Comparison of ENCODE assay signal across 8 cellular contexts in genomic region chr7:73703985-73704639, GRCh38. TPM values are rescaled to one million over a fixed set of nuclear protein-coding genes. Genes with fewer than 3 reads are reported as not detected.
A peak's percentile ranks its signal among the peaks of the same experiment; 100 is the strongest.
DNase-seq lines count a peak whose midpoint lies in the region; ATAC-seq and TF ChIP-seq lines count a peak whose summit lies in the region.

No MANE protein-coding gene starts in this region.

- no peaks in the 10 kb centered on the region for H3K27me3 ChIP-seq in GM23338 (ENCODE audit: insufficient read depth)

- peaks cover 18% of the 10 kb centered on the region for H3K27me3 Mint-ChIP-seq in GM23338 (ENCODE audit: insufficient read depth, low read depth, poor library complexity)

- peaks cover 15% of the 10 kb centered on the region for H3K4me1 ChIP-seq in GM23338 (ENCODE audit: insufficient read depth)

- H3K4me3 Mint-ChIP-seq in GM23338 = peak overlapping the region; percentile 51

- TF ChIP-seq CTCF in GM23338 (conservative IDR thresholded peaks at IDR 0.05; ENCODE audit: low read depth in 2 of 2) = no peak
- no peak for TF ChIP-seq CTCF in fibroblast of pulmonary artery (IDR thresholded peaks at IDR 0.05; ENCODE audit: low read length, missing control alignments)

- peaks cover 11% of the 10 kb centered on the region for H3K36me3 Mint-ChIP-seq in GM23338 (ENCODE audit: low read depth)

- ATAC-seq in GM23338 (peak; percentile 76), GM21737 (IDR thresholded peaks at IDR 0.05; ENCODE audit: unreplicated experiment) (no peak), GM21381 (IDR thresholded peaks at IDR 0.05; ENCODE audit: unreplicated experiment) (no peak), HG03039 (IDR thresholded peaks at IDR 0.05; ENCODE audit: unreplicated experiment) (no peak)

- H3K4me1 Mint-ChIP-seq in GM23338 = peaks cover 33% of the 10 kb centered on the region

- no peaks in the 10 kb centered on the region for H4K20me1 ChIP-seq in GM23338 (replicated peaks; ENCODE audit: insufficient read depth)

- no peak overlapping the region for H3K27ac ChIP-seq in GM23338 (ENCODE audit: low read depth)

- H3K4me2 ChIP-seq in GM23338 = peak overlapping the region; percentile 77

- H2AFZ ChIP-seq in GM23338 = no peak overlapping the region

- 0 out of 2 replicates have a peak, but pooled peaks cover 5% of the 10 kb centered on the region for H3F3A ChIP-seq in GM23338 (replicated peaks; ENCODE audit: low read depth)

- H3K79me2 ChIP-seq in GM23338 (replicated peaks; ENCODE audit: insufficient read depth) = no peaks in the 10 kb centered on the region

- DNase-seq in GM23338 (ENCODE audit: low spot score) = peak; percentile 91
- DNase-seq in UCSD-AML1 (lab: John Stamatoyannopoulos, UW; ENCODE audit: unreplicated experiment) = peak; percentile 27
- peak; percentile 31 for DNase-seq in fibroblast of pulmonary artery (ENCODE audit: low read depth)
- DNase-seq in retina = peak; percentile 64
- DNase-seq in NCI-H345 treated with DMSO at 0.1 percent for 48 hours (lab: John Stamatoyannopoulos, UW; ENCODE audit: unreplicated experiment) = no peak

- H3K9me2 ChIP-seq in GM23338 (ENCODE audit: insufficient read depth) = no peaks in the 10 kb centered on the region

- H3K36me3 ChIP-seq in GM23338 (ENCODE audit: insufficient read depth) = no peaks in the 10 kb centered on the region

- H3K4me3 ChIP-seq in GM23338 (peak overlapping the region; percentile 54; the same call in 1 of the 2 replicates), fibroblast of pulmonary artery (replicated peaks; ENCODE audit: low read depth, low read length) (no peak overlapping the region)

- H3K9me3 Mint-ChIP-seq in GM23338 = no peaks in the 10 kb centered on the region; the same call in 2 of the 3 replicates

- no peak overlapping the region for H3K27ac Mint-ChIP-seq in GM23338

TF ChIP-seq in GM23338, 12 proteins besides CTCF, POLR2A, EP300 and RAD21:
- TF ChIP-seq ETS1 (IDR thresholded peaks at IDR 0.05) (no peak), STAT1 (IDR thresholded peaks at IDR 0.05; ENCODE audit: unreplicated experiment) (no peak), JUNB (IDR thresholded peaks at IDR 0.05; ENCODE audit: unreplicated experiment) (no peak), POLR2AphosphoS5 (IDR thresholded peaks at IDR 0.05; ENCODE audit: low read depth) (no peak)
- TF ChIP-seq, protein P1, sequence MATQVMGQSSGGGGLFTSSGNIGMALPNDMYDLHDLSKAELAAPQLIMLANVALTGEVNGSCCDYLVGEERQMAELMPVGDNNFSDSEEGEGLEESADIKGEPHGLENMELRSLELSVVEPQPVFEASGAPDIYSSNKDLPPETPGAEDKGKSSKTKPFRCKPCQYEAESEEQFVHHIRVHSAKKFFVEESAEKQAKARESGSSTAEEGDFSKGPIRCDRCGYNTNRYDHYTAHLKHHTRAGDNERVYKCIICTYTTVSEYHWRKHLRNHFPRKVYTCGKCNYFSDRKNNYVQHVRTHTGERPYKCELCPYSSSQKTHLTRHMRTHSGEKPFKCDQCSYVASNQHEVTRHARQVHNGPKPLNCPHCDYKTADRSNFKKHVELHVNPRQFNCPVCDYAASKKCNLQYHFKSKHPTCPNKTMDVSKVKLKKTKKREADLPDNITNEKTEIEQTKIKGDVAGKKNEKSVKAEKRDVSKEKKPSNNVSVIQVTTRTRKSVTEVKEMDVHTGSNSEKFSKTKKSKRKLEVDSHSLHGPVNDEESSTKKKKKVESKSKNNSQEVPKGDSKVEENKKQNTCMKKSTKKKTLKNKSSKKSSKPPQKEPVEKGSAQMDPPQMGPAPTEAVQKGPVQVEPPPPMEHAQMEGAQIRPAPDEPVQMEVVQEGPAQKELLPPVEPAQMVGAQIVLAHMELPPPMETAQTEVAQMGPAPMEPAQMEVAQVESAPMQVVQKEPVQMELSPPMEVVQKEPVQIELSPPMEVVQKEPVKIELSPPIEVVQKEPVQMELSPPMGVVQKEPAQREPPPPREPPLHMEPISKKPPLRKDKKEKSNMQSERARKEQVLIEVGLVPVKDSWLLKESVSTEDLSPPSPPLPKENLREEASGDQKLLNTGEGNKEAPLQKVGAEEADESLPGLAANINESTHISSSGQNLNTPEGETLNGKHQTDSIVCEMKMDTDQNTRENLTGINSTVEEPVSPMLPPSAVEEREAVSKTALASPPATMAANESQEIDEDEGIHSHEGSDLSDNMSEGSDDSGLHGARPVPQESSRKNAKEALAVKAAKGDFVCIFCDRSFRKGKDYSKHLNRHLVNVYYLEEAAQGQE (IDR thresholded peaks at IDR 0.05; ENCODE audit: unreplicated experiment) = no peak
- TF ChIP-seq, protein P2, sequence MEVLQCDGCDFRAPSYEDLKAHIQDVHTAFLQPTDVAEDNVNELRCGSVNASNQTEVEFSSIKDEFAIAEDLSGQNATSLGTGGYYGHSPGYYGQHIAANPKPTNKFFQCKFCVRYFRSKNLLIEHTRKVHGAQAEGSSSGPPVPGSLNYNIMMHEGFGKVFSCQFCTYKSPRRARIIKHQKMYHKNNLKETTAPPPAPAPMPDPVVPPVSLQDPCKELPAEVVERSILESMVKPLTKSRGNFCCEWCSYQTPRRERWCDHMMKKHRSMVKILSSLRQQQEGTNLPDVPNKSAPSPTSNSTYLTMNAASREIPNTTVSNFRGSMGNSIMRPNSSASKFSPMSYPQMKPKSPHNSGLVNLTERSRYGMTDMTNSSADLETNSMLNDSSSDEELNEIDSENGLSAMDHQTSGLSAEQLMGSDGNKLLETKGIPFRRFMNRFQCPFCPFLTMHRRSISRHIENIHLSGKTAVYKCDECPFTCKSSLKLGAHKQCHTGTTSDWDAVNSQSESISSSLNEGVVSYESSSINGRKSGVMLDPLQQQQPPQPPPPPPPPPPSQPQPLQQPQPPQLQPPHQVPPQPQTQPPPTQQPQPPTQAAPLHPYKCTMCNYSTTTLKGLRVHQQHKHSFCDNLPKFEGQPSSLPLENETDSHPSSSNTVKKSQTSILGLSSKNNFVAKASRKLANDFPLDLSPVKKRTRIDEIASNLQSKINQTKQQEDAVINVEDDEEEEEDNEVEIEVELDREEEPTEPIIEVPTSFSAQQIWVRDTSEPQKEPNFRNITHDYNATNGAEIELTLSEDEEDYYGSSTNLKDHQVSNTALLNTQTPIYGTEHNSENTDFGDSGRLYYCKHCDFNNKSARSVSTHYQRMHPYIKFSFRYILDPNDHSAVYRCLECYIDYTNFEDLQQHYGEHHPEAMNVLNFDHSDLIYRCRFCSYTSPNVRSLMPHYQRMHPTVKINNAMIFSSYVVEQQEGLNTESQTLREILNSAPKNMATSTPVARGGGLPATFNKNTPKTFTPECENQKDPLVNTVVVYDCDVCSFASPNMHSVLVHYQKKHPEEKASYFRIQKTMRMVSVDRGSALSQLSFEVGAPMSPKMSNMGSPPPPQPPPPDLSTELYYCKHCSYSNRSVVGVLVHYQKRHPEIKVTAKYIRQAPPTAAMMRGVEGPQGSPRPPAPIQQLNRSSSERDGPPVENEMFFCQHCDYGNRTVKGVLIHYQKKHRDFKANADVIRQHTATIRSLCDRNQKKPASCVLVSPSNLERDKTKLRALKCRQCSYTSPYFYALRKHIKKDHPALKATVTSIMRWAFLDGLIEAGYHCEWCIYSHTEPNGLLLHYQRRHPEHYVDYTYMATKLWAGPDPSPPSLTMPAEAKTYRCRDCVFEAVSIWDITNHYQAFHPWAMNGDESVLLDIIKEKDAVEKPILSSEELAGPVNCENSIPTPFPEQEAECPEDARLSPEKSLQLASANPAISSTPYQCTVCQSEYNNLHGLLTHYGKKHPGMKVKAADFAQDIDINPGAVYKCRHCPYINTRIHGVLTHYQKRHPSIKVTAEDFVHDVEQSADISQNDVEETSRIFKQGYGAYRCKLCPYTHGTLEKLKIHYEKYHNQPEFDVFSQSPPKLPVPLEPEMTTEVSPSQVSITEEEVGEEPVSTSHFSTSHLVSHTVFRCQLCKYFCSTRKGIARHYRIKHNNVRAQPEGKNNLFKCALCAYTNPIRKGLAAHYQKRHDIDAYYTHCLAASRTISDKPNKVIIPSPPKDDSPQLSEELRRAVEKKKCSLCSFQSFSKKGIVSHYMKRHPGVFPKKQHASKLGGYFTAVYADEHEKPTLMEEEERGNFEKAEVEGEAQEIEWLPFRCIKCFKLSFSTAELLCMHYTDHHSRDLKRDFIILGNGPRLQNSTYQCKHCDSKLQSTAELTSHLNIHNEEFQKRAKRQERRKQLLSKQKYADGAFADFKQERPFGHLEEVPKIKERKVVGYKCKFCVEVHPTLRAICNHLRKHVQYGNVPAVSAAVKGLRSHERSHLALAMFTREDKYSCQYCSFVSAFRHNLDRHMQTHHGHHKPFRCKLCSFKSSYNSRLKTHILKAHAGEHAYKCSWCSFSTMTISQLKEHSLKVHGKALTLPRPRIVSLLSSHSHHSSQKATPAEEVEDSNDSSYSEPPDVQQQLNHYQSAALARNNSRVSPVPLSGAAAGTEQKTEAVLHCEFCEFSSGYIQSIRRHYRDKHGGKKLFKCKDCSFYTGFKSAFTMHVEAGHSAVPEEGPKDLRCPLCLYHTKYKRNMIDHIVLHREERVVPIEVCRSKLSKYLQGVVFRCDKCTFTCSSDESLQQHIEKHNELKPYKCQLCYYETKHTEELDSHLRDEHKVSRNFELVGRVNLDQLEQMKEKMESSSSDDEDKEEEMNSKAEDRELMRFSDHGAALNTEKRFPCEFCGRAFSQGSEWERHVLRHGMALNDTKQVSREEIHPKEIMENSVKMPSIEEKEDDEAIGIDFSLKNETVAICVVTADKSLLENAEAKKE (CRISPR knock-in tag; IDR thresholded peaks at IDR 0.05) = no peak

RNA-seq across cellular contexts. Expression of gene STX1A, which starts 15.4 kb away (rescaled TPM):
- total RNA-seq in GM23338 (2014; rRNA removed; shearing (Covaris generic)) = 9.4 and 19.8 TPM in 2 replicates
- polyA plus RNA-seq in GM23338 (2016; fragmentation: Nextera tagmentation; extraction: Ambion mirVana) = 9.1 and 11.7 TPM in 2 replicates

RNA-seq across cellular contexts. Expression of gene BUD23, which starts 20.7 kb away (rescaled TPM):
- 57.2 and 62.1 TPM in 2 replicates for total RNA-seq in GM23338 (2014; rRNA removed; shearing (Covaris generic))
- polyA plus RNA-seq in GM23338 (2016; fragmentation: Nextera tagmentation; extraction: Ambion mirVana) = 117 and 129 TPM in 2 replicates

RNA-seq across cellular contexts. Expression of gene DNAJC30, which starts 20.9 kb away (rescaled TPM):
- total RNA-seq in GM23338 (2014; rRNA removed; shearing (Covaris generic)) = 1.3 and 2.8 TPM in 2 replicates
- 5.2 and 5.6 TPM in 2 replicates for polyA plus RNA-seq in GM23338 (2016; fragmentation: Nextera tagmentation; extraction: Ambion mirVana)

RNA-seq across cellular contexts. Expression of gene ABHD11, which starts 34.5 kb away (rescaled TPM):
- total RNA-seq in GM23338 (2014; rRNA removed; shearing (Covaris generic)) = 16.3 and 24.6 TPM in 2 replicates
- 18.0 and 18.7 TPM in 2 replicates for polyA plus RNA-seq in GM23338 (2016; fragmentation: Nextera tagmentation; extraction: Ambion mirVana)

RNA-seq across cellular contexts. Expression of gene VPS37D, which starts 36.5 kb away (rescaled TPM):
- 5.6 and 7.0 TPM in 2 replicates for total RNA-seq in GM23338 (2014; rRNA removed; shearing (Covaris generic))
- polyA plus RNA-seq in GM23338 (2016; fragmentation: Nextera tagmentation; extraction: Ambion mirVana) = 1.8 and 2.2 TPM in 2 replicates
